1 cellular context compared by ENCODE assay signal in genomic region chr10:74593470-74593869, GRCh38.
TF ChIP-seq lines count a peak whose summit lies in the region.

No MANE protein-coding gene starts in this region.

TF ChIP-seq in liver, 16 proteins besides CTCF, POLR2A, EP300 and RAD21:
- peak; percentile 30 for TF ChIP-seq ZBTB33 (IDR thresholded peaks at IDR 0.05)
- TF ChIP-seq EGR1 (IDR thresholded peaks at IDR 0.05; ENCODE audit: low read depth in 2 of 2), result no peak
- no peak for TF ChIP-seq FOXA1 (IDR thresholded peaks at IDR 0.05)
- TF ChIP-seq HNF4A (conservative IDR thresholded peaks at IDR 0.05), result peak; percentile 4 to 9
- no peak for TF ChIP-seq TAF1 (conservative IDR thresholded peaks at IDR 0.05)
- TF ChIP-seq REST (IDR thresholded peaks at IDR 0.05), result no peak
- TF ChIP-seq JUND (IDR thresholded peaks at IDR 0.05), result no peak
- no peak for TF ChIP-seq HNF4G (IDR thresholded peaks at IDR 0.05)
- peak; percentile 36 for TF ChIP-seq ATF3 (IDR thresholded peaks at IDR 0.05)
- peak; percentile 66 for TF ChIP-seq NR2F2 (IDR thresholded peaks at IDR 0.05)
- no peak for TF ChIP-seq RXRA (IDR thresholded peaks at IDR 0.05)
- TF ChIP-seq YY1 (IDR thresholded peaks at IDR 0.05), result peak; percentile 32
- peak; percentile 23 for TF ChIP-seq MAX (IDR thresholded peaks at IDR 0.05)
- TF ChIP-seq SP1 (IDR thresholded peaks at IDR 0.05), result peak; percentile 42
